25 cellular contexts compared by ENCODE assay signal in the genomic region with DNA sequence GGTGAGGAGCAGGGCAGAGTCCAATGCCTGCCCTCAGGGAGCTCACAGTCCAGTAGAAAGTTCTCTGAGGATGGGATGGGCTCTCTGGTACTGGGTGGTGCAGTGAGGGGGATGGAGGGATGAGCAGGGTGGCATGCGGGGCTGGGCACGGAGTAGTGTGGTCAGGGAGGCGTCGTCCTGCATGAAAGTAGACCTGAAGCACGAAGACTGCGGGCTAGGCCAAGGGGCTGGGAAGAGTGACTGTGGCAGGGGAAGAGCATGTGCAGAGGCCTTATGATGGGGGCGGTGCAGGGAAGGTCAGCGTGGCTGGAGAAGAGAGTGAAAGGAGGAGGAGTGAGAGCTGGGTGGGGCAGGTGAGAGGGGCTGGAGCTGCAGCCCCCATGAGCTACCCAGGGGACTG. TPM values are rescaled to one million over a fixed set of nuclear protein-coding genes. Genes with fewer than 3 reads are reported as not detected.
DNase-seq lines count a peak whose midpoint lies in the region; ATAC-seq, FAIRE-seq and TF ChIP-seq lines count a peak whose summit lies in the region.
"Had no signal": no experiment of that assay in that cellular context is flagged by ENCODE, and none has a peak within 500 bp of the region (broad histone marks: within the 10 kb centered on the region; RNA-seq: fewer than 3 reads in every experiment).

No MANE protein-coding gene starts in this region.

- BruUV-seq in PC-3 (replicated peaks; lab: Mats Ljungman, UMichigan): no TSS peak

- intact Hi-C loops in PC-3 (cut with micrococcal nuclease) (loop anchor here (5.0 kb wide), 1 partner anchor 41 kb away; no protein-coding TSS in a partner anchor), posterior vena cava (cut with DNase I) (no loop called here), kidney (cut with DNase I) (no loop called here)

- no peaks in the 10 kb centered on the region for H3F3A ChIP-seq in PC-3 (ENCODE audit: low read length, unreplicated experiment)

- H2AFZ ChIP-seq in PC-3 (ENCODE audit: low read length): no peak overlapping the region

- ATAC-seq in PC-3: no peak
- ATAC-seq: GM12878 had no signal

- H3K4me1 ChIP-seq in PC-3 (ENCODE audit: insufficient read depth, low read length) (peaks cover 21% of the 10 kb centered on the region), kidney (ENCODE audit: control insufficient read depth in 1 of 2, insufficient read depth in 1 of 2, low read depth in 1 of 2, low read length in 2 of 2) (no peaks in the 10 kb centered on the region)
- H3K4me1 ChIP-seq in effector memory CD4-positive, alpha-beta T cell (ENCODE audit: control insufficient read depth, insufficient read depth, low read length, poor library complexity, severe bottlenecking): no peaks in the 10 kb centered on the region
- H3K4me1 ChIP-seq: BLaER1 had no signal

- H3K9me2 ChIP-seq in PC-3 (replicated peaks; ENCODE audit: low read length): no peaks in the 10 kb centered on the region

- peak overlapping the region; percentile 85 for H3K27ac ChIP-seq in PC-3 (ENCODE audit: low read length)
- H3K27ac ChIP-seq in coronary artery: no peak overlapping the region
- H3K27ac ChIP-seq in kidney (ENCODE audit: low read depth in 2 of 2, low read length in 2 of 2): no peak overlapping the region
- no peak overlapping the region for H3K27ac ChIP-seq in effector memory CD4-positive, alpha-beta T cell (ENCODE audit: insufficient read depth, low read length, poor library complexity, severe bottlenecking)
- H3K27ac ChIP-seq: BLaER1 had no signal

- no peaks in the 10 kb centered on the region for H3K79me2 ChIP-seq in PC-3 (ENCODE audit: low read length)

- FAIRE-seq in kidney (lab: Jason Lieb, UNC): no peak
- FAIRE-seq: GM12878, RCC 7860 had no signal

- POLR2A ChIA-PET in PC-3 (lab: Charles Lee; ENCODE audit: unreplicated experiment): no interaction called here

- no peaks in the 10 kb centered on the region for H3K36me3 ChIP-seq in PC-3 (ENCODE audit: low read depth, low read length)
- H3K36me3 ChIP-seq in kidney (ENCODE audit: control insufficient read depth in 1 of 2, insufficient read depth in 2 of 2, low read length in 2 of 2): no peaks in the 10 kb centered on the region
- H3K36me3 ChIP-seq in effector memory CD4-positive, alpha-beta T cell (ENCODE audit: control insufficient read depth, insufficient read depth, low read length): no peaks in the 10 kb centered on the region
- H3K36me3 ChIP-seq: BLaER1 had no signal

- H3K9me3 ChIP-seq in PC-3 (ENCODE audit: low read length): no peaks in the 10 kb centered on the region
- H3K9me3 ChIP-seq in kidney (ENCODE audit: control insufficient read depth in 1 of 2, low read length in 2 of 2): peaks cover 0 to 4% of the 10 kb centered on the region in 2 donors
- no peaks in the 10 kb centered on the region for H3K9me3 ChIP-seq in effector memory CD4-positive, alpha-beta T cell (ENCODE audit: control insufficient read depth, low read length)

- H3K9ac ChIP-seq in PC-3 (ENCODE audit: low read length) (0 out of 2 replicates have a peak overlapping the region, but pooled peaks have one; percentile 16), kidney (ENCODE audit: low read length in 2 of 2) (no peak overlapping the region)
- H3K9ac ChIP-seq: BLaER1 had no signal

- no peak overlapping the region for H3K4me3 ChIP-seq in PC-3 (ENCODE audit: low read length)
- no peak overlapping the region for H3K4me3 ChIP-seq in coronary artery
- no peak overlapping the region for H3K4me3 ChIP-seq in kidney (ENCODE audit: low read length in 2 of 2)
- H3K4me3 ChIP-seq in effector memory CD4-positive, alpha-beta T cell (ENCODE audit: insufficient read depth, low read depth, low read length, poor library complexity, severe bottlenecking): no peak overlapping the region
- H3K4me3 ChIP-seq: BLaER1, GM12878 had no signal

- CTCF ChIA-PET in PC-3 (lab: Charles Lee): no interaction called here

- H3K4me2 ChIP-seq in PC-3 (ENCODE audit: low read length): peak overlapping the region; percentile 79; the same call in 1 of the 2 replicates
- H3K4me2 ChIP-seq: BLaER1 had no signal

- no peaks in the 10 kb centered on the region for H3K27me3 ChIP-seq in PC-3 (ENCODE audit: low read length)
- H3K27me3 ChIP-seq in effector memory CD4-positive, alpha-beta T cell (replicated peaks; ENCODE audit: control insufficient read depth, insufficient read depth, low read length, poor library complexity, severe bottlenecking): no peaks in the 10 kb centered on the region
- H3K27me3 ChIP-seq: BLaER1 had no signal

- no peaks in the 10 kb centered on the region for H4K20me1 ChIP-seq in PC-3 (ENCODE audit: low read length)
- H4K20me1 ChIP-seq: BLaER1 had no signal

- no peak for TF ChIP-seq CTCF in PC-3 (conservative IDR thresholded peaks at IDR 0.05; ENCODE audit: low read depth, low read length)
- TF ChIP-seq CTCF in coronary artery (IDR thresholded peaks at IDR 0.05): no peak
- TF ChIP-seq CTCF in kidney (IDR thresholded peaks at IDR 0.05; ENCODE audit: borderline replicate concordance, extremely low read depth, insufficient read depth): no peak

- DNase-seq in PC-3 (no peak), coronary artery (ENCODE audit: low spot score) (peak; percentile 60), posterior vena cava (ENCODE audit: low spot score) (peak; percentile 78), kidney (no peak), NCI-H2029 (lab: John Stamatoyannopoulos, UW) (no peak), NCI-H1694 (lab: John Stamatoyannopoulos, UW) (no peak)
- DNase-seq in effector memory CD4-positive, alpha-beta T cell: no peak
- DNase-seq: ACHN; CD4-positive, alpha-beta memory T cell; DND-41; H9; KBM-7; MM.1S; NCI-H1048; NCI-H1436; NCI-H1930; NCI-H2227 treated with DMSO at 0.1 percent for 48 hours; NCI-H510A; NCI-H774; NK-92 treated with Interleukin-12 subunit alpha and Interleukin-12 subunit beta, amount 100 ng/mL, for 24 hours; SHP77; SW 1271 had no signal

RNA-seq across cellular contexts. Expression of gene PITX1, which starts 52.3 kb away (rescaled TPM):
- 40.8 and 69.0 TPM in 2 replicates for total RNA-seq in PC-3 (2014; rRNA removed)
- total RNA-seq in posterior vena cava: under 1 TPM; 0.81 to 0.97 TPM
- total RNA-seq in kidney: not detected
- polyA plus RNA-seq in kidney (ENCODE audit: insufficient read depth, low read depth, low replicate concordance): not detected
- total RNA-seq: CD4-positive, alpha-beta memory T cell; H9 had no signal
- polyA plus RNA-seq: CD4-positive, alpha-beta memory T cell had no signal

Comparison
In these comparisons a context has a peak if more than half of its experiments do, and no peak if none do; other contexts are left out.
1. DNase-seq: peak in coronary artery (single experiment) and posterior vena cava (single experiment); none in PC-3 (single experiment), kidney (single experiment), NCI-H2029 (single experiment), effector memory CD4-positive, alpha-beta T cell (0 of 3) and NCI-H1694 (single experiment).
2. RNA of gene PITX1, which starts 52.3 kb away (total RNA-seq): 40.8 to 69.0 TPM in PC-3; 0.81 to 0.97 TPM in posterior vena cava and not detected in kidney (single experiment); every median in the first group is over 10 times any median in the second.